1 cellular context compared by ENCODE assay signal in the genomic region with DNA sequence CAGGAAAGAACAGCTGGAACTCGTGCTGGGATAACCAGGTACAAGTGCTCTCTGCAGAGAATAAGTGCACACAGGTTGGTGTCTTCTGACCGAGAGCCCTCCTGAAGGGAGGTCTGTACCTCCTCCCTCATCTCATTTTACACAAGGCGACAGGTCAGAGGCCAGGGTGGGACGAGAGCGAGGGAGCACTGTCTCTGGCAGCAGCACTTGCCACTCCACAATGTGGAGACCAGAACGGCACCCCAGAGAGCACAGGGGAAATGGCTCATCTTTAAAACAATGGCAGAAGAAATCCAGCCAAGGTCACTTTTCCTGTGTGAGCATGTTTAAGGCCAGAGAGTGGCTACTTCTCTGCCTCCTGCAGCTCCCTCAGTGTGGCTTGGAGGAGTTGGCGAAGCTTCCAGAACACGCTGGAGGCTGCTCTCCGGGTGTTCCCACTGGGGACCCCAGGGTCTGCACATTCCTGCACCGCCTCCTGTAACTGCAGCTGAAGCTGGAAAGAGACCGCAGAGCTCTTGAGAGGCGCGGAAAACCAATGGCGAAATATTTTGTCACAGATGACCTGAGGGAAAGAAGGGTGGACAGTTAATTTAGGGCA.
TF ChIP-seq lines count a peak whose summit lies in the region.

No MANE protein-coding gene starts in this region.

TF ChIP-seq in WTC11, 78 proteins besides CTCF, POLR2A, EP300 and RAD21 (continued from another document):
- TF ChIP-seq, protein P1, sequence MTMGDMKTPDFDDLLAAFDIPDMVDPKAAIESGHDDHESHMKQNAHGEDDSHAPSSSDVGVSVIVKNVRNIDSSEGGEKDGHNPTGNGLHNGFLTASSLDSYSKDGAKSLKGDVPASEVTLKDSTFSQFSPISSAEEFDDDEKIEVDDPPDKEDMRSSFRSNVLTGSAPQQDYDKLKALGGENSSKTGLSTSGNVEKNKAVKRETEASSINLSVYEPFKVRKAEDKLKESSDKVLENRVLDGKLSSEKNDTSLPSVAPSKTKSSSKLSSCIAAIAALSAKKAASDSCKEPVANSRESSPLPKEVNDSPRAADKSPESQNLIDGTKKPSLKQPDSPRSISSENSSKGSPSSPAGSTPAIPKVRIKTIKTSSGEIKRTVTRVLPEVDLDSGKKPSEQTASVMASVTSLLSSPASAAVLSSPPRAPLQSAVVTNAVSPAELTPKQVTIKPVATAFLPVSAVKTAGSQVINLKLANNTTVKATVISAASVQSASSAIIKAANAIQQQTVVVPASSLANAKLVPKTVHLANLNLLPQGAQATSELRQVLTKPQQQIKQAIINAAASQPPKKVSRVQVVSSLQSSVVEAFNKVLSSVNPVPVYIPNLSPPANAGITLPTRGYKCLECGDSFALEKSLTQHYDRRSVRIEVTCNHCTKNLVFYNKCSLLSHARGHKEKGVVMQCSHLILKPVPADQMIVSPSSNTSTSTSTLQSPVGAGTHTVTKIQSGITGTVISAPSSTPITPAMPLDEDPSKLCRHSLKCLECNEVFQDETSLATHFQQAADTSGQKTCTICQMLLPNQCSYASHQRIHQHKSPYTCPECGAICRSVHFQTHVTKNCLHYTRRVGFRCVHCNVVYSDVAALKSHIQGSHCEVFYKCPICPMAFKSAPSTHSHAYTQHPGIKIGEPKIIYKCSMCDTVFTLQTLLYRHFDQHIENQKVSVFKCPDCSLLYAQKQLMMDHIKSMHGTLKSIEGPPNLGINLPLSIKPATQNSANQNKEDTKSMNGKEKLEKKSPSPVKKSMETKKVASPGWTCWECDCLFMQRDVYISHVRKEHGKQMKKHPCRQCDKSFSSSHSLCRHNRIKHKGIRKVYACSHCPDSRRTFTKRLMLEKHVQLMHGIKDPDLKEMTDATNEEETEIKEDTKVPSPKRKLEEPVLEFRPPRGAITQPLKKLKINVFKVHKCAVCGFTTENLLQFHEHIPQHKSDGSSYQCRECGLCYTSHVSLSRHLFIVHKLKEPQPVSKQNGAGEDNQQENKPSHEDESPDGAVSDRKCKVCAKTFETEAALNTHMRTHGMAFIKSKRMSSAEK (CRISPR knock-in tag; IDR thresholded peaks at IDR 0.05; ENCODE audit: borderline replicate concordance): no peak
- no peak for TF ChIP-seq OVOL2 (CRISPR knock-in tag; IDR thresholded peaks at IDR 0.05; ENCODE audit: borderline replicate concordance)
